ENCODE assay signal across 8 cellular contexts in the genomic region with DNA sequence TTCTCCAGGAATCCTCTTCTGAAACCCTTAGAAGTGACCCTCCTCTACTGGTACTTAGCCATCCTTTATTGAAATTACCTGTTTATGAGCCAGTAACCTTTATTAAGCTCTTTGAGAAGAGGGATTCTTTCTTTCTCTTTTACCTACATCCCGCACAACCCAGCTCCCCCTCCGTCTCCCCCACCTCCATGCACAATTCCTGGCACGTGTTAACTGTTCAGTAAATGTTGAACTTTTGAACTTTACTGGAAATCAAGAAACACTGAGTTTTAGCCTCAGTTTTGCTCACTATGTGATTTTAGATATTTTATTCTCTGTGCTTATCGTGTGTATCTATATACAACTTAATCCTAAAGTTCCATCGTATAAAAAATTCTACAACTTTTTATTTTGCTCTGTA. TPM values are rescaled to one million over a fixed set of nuclear protein-coding genes. Genes with fewer than 3 reads are reported as not detected.
DNase-seq lines count a peak whose midpoint lies in the region; ATAC-seq, FAIRE-seq and TF ChIP-seq lines count a peak whose summit lies in the region.

No MANE protein-coding gene starts in this region.

- H3K27ac Mint-ChIP-seq in activated naive CD8-positive, alpha-beta T cell treated with anti-CD3 and anti-CD28 coated beads, Interleukin-2, amount 50 U/mL, for 24 hours, result peak overlapping the region; percentile 93

- H3K36me3 ChIP-seq in cardiac muscle cell (no peaks in the 10 kb centered on the region), HepG2 (replicated peaks in 1 of 2; ENCODE audit: control insufficient read depth in 1 of 2, insufficient read depth in 2 of 2, low read length in 2 of 2) (peaks cover 4 to 9% of the 10 kb centered on the region in 2 experiments; a peak in 3 of 5 replicates)

- CTCF ChIA-PET in HepG2 (lab: Yijun Ruan, JAX; ENCODE audit: low intra/inter-chr PET ratio, low total read pairs), result no interaction called here

- peaks cover 4% of the 10 kb centered on the region for H3K9me3 Mint-ChIP-seq in activated naive CD8-positive, alpha-beta T cell treated with anti-CD3 and anti-CD28 coated beads, Interleukin-2, amount 50 U/mL, for 24 hours

- H2AFZ ChIP-seq in HepG2 (ENCODE audit: low read length), result no peak overlapping the region

- H3K4me3 Mint-ChIP-seq in activated naive CD8-positive, alpha-beta T cell treated with anti-CD3 and anti-CD28 coated beads, Interleukin-2, amount 50 U/mL, for 24 hours, result peak overlapping the region; percentile 86

- ATAC-seq in left cardiac atrium (no peak), HepG2 (no peak)
- ATAC-seq in activated naive CD8-positive, alpha-beta T cell treated with anti-CD3 and anti-CD28 coated beads, Interleukin-2, amount 50 U/mL, for 24 hours, result no peak

- H3K27me3 Mint-ChIP-seq in activated naive CD8-positive, alpha-beta T cell treated with anti-CD3 and anti-CD28 coated beads, Interleukin-2, amount 50 U/mL, for 24 hours, result no peaks in the 10 kb centered on the region

- WGBS in HepG2 (ENCODE audit: low lambda C conversion rate), result under 1% methylated on average over 5 of the region's 5 CpGs

- no peaks in the 10 kb centered on the region; the same call in 1 of the 2 replicates for H4K20me1 ChIP-seq in HepG2 (ENCODE audit: insufficient read depth, low read length)

- peak in 1 of 2 donors; percentile 64 for DNase-seq in cardiac muscle cell (ENCODE audit: low read depth in 1 of 2, low spot score in 1 of 2)
- no peak for DNase-seq in left cardiac atrium
- no peak for DNase-seq in activated naive CD8-positive, alpha-beta T cell treated with anti-CD3 and anti-CD28 coated beads, Interleukin-2, amount 50 U/mL, for 24 hours
- peak; percentile 43 for DNase-seq in HepG2 (ENCODE audit: low spot score)
- DNase-seq in urothelium cell line (ENCODE audit: low spot score), result peak; percentile 6
- no peak for DNase-seq in activated effector memory CD4-positive, alpha-beta T cell treated with anti-CD3 and anti-CD28 coated beads, Interleukin-2, amount 50 U/mL, for 16 hours
- no peak for DNase-seq in 8988T
- no peak for DNase-seq in kidney glomerular epithelial cell (lab: John Stamatoyannopoulos, UW)

- peaks cover 81% of the 10 kb centered on the region for H3K79me2 ChIP-seq in HepG2 (ENCODE audit: insufficient read depth, low read length)

- H3K27ac ChIP-seq in cardiac muscle cell, result no peak overlapping the region
- H3K27ac ChIP-seq in HepG2 (ENCODE audit: extremely low read length, insufficient read depth, low read length), result peak overlapping the region; percentile 95

- peaks cover 44% of the 10 kb centered on the region for H3K36me3 Mint-ChIP-seq in activated naive CD8-positive, alpha-beta T cell treated with anti-CD3 and anti-CD28 coated beads, Interleukin-2, amount 50 U/mL, for 24 hours (ENCODE audit: low read depth)

- TF ChIP-seq RAD21 in HepG2 (CRISPR knock-in tag; IDR thresholded peaks at IDR 0.05), result no peak

- TF ChIP-seq EP300 in HepG2 (IDR thresholded peaks at IDR 0.05; ENCODE audit: low read depth in 2 of 2, low read length in 2 of 2), result no peak
- TF ChIP-seq EP300 in HepG2 (CRISPR knock-in tag; IDR thresholded peaks at IDR 0.05; ENCODE audit: borderline replicate concordance), result no peak

- H3K4me1 ChIP-seq in cardiac muscle cell (ENCODE audit: low read depth) (peaks cover 14% of the 10 kb centered on the region), HepG2 (ENCODE audit: insufficient read depth, low read length) (peaks cover 57% of the 10 kb centered on the region)

- peak overlapping the region; percentile 50 for H3K4me3 ChIP-seq in cardiac muscle cell
- H3K4me3 ChIP-seq in HepG2 (replicated peaks in 1 of 3; ENCODE audit: insufficient read depth in 1 of 3, low read depth in 2 of 3, low read length in 3 of 3), result peak overlapping the region; percentile 71 to 100 (median 97)

- no peaks in the 10 kb centered on the region for H3K9me3 ChIP-seq in cardiac muscle cell (ENCODE audit: low read depth)
- H3K9me3 ChIP-seq in HepG2 (ENCODE audit: low read length), result no peaks in the 10 kb centered on the region

- no TSS peak for BruUV-seq in HepG2 (replicated peaks; lab: Mats Ljungman, UMichigan)

- in situ Hi-C loops in HepG2 (cut with HindIII; ENCODE audit: extremely low pct_ligation_motif_present, low pct_unique_long_range_greater_than_20kb), result no loop called here

- peak; percentile 21 for FAIRE-seq in HepG2 (lab: Jason Lieb, UNC)
- FAIRE-seq in urothelium cell line (lab: Jason Lieb, UNC), result no peak

- TF ChIP-seq CTCF in cardiac muscle cell (IDR thresholded peaks at IDR 0.05; ENCODE audit: low read depth, low read length) (no peak), HepG2 (CRISPR knock-in tag; IDR thresholded peaks at IDR 0.05) (no peak)

- H3K27me3 ChIP-seq in cardiac muscle cell, result no peaks in the 10 kb centered on the region
- no peaks in the 10 kb centered on the region; a peak in 1 of 5 replicates for H3K27me3 ChIP-seq in HepG2 (ENCODE audit: control insufficient read depth in 1 of 2, insufficient read depth in 2 of 2, low read length in 2 of 2)

- intact Hi-C loops in left cardiac atrium (cut with DNase I), result loop anchor here in 1 of 2 donors (10.0 kb wide), 1 partner anchor 94 kb away; no protein-coding TSS in a partner anchor
- intact Hi-C loops in HepG2 (cut with micrococcal nuclease; ENCODE audit: unreplicated experiment), result no loop called here

- H3K4me2 ChIP-seq in HepG2 (ENCODE audit: low read depth, low read length), result peak overlapping the region; percentile 76

- TF ChIP-seq POLR2A in HepG2 (IDR thresholded peaks at IDR 0.05; ENCODE audit: insufficient read depth in 1 of 2, low read depth in 2 of 2, low read length in 2 of 2), result no peak

- POLR2A ChIA-PET in HepG2 (lab: Yijun Ruan, JAX), result interaction anchor here (0.7 to 1.6 kb wide), 2 partner anchors 99 to 437 kb away, joined by 3 to 8 read pairs; a partner anchor contains a TSS

- H3K9ac ChIP-seq in HepG2 (ENCODE audit: insufficient read depth, low read depth, low read length), result peak overlapping the region; percentile 90

- H3K4me1 Mint-ChIP-seq in activated naive CD8-positive, alpha-beta T cell treated with anti-CD3 and anti-CD28 coated beads, Interleukin-2, amount 50 U/mL, for 24 hours, result peaks cover 65% of the 10 kb centered on the region

TF ChIP-seq in HepG2, 621 proteins besides CTCF, POLR2A, EP300 and RAD21 (continues in another document):
- TF ChIP-seq DR1 (CRISPR knock-in tag; IDR thresholded peaks at IDR 0.05) (no peak), ZNF343 (CRISPR knock-in tag; IDR thresholded peaks at IDR 0.05) (no peak), SNAPC2 (CRISPR knock-in tag; IDR thresholded peaks at IDR 0.05) (no peak)

RNA-seq across cellular contexts. Expression of a gene that starts 1.8 kb away (rescaled TPM):
- total RNA-seq in cardiac muscle cell (15.5 and 20.8 TPM in 2 replicates), left cardiac atrium (10 to 100 TPM; 54.5 to 81.9 TPM), HepG2 (2016; rRNA removed; fragmentation: Illumina TruSeq; extraction: Trizol) (69.5 and 99.0 TPM in 2 replicates)
- polyA plus RNA-seq in cardiac muscle cell (26.5 and 27.9 TPM in 2 replicates), HepG2 (2011; rRNA removed) (53.5 and 58.1 TPM in 2 replicates)
- total RNA-seq in HepG2 (2016; cell fraction: cytosol; rRNA removed; fragmentation: Illumina TruSeq; extraction: Trizol; ENCODE audit: low read depth), result 5.6 and 6.1 TPM in 2 replicates
- 72.8 and 96.2 TPM in 2 replicates for total RNA-seq in HepG2 (2016; cell fraction: insoluble cytoplasmic fraction; rRNA removed; fragmentation: Illumina TruSeq; extraction: Trizol)
- total RNA-seq in HepG2 (2016; cell fraction: membrane; rRNA removed; fragmentation: Illumina TruSeq; extraction: Trizol), result 22.7 and 24.4 TPM in 2 replicates
- 94.1 and 117 TPM in 2 replicates for total RNA-seq in HepG2 (2016; cell fraction: nucleus; rRNA removed; fragmentation: Illumina TruSeq; extraction: Trizol)
- polyA plus RNA-seq in HepG2 (2011; cell fraction: cytosol; rRNA removed), result 37.5 and 40.2 TPM in 2 replicates
- polyA plus RNA-seq in HepG2 (2011; cell fraction: nucleus; rRNA removed), result 19.9 and 28.3 TPM in 2 replicates
- polyA plus RNA-seq in HepG2 (2012), result 72.6 and 86.3 TPM in 2 replicates
- 5.7 and 6.0 TPM in 2 replicates for polyA plus RNA-seq in HepG2 (2016; cell fraction: cytosol; fragmentation: Illumina TruSeq; extraction: Trizol; ENCODE audit: low read depth)
- 72.8 and 74.1 TPM in 2 replicates for polyA plus RNA-seq in HepG2 (2016; cell fraction: insoluble cytoplasmic fraction; fragmentation: Illumina TruSeq; extraction: Trizol; ENCODE audit: low read depth)
- 15.5 and 17.7 TPM in 2 replicates for polyA plus RNA-seq in HepG2 (2016; cell fraction: membrane; fragmentation: Illumina TruSeq; extraction: Trizol; ENCODE audit: low read depth)
- polyA plus RNA-seq in HepG2 (2016; cell fraction: nucleus; fragmentation: Illumina TruSeq; extraction: Trizol; ENCODE audit: insufficient read depth, low read depth), result 124 and 128 TPM in 2 replicates
- polyA minus RNA-seq in HepG2 (2011; rRNA and poly(A)+ RNA removed; ENCODE audit: low replicate concordance), result 28.2 and 108 TPM in 2 replicates
- 106 and 113 TPM in 2 replicates for polyA minus RNA-seq in HepG2 (2011; cell fraction: cytosol; rRNA and poly(A)+ RNA removed)
- 54.2 and 66.6 TPM in 2 replicates for polyA minus RNA-seq in HepG2 (2011; cell fraction: nucleus; rRNA and poly(A)+ RNA removed)

RNA-seq across cellular contexts. Expression of a gene that starts 2.1 kb away (rescaled TPM):
- total RNA-seq in cardiac muscle cell, result 5.2 and 11.6 TPM in 2 replicates
- polyA plus RNA-seq in cardiac muscle cell, result 10.2 and 10.9 TPM in 2 replicates
- total RNA-seq in left cardiac atrium, result 1 to 10 TPM; 3.1 to 3.7 TPM
- total RNA-seq in HepG2 (2016; rRNA removed; fragmentation: Illumina TruSeq; extraction: Trizol), result 16.3 and 18.4 TPM in 2 replicates
- 17.3 and 18.2 TPM in 2 replicates for total RNA-seq in HepG2 (2016; cell fraction: cytosol; rRNA removed; fragmentation: Illumina TruSeq; extraction: Trizol; ENCODE audit: low read depth)
- 17.8 and 21.9 TPM in 2 replicates for total RNA-seq in HepG2 (2016; cell fraction: insoluble cytoplasmic fraction; rRNA removed; fragmentation: Illumina TruSeq; extraction: Trizol)
- total RNA-seq in HepG2 (2016; cell fraction: membrane; rRNA removed; fragmentation: Illumina TruSeq; extraction: Trizol), result 11.6 and 12.8 TPM in 2 replicates
- 29.6 and 32.6 TPM in 2 replicates for total RNA-seq in HepG2 (2016; cell fraction: nucleus; rRNA removed; fragmentation: Illumina TruSeq; extraction: Trizol)
- 1.4 and 1.9 TPM in 2 replicates for polyA plus RNA-seq in HepG2 (2011; rRNA removed)
- polyA plus RNA-seq in HepG2 (2011; cell fraction: cytosol; rRNA removed), result 0.35 and 1.1 TPM in 2 replicates
- 3.0 and 3.7 TPM in 2 replicates for polyA plus RNA-seq in HepG2 (2011; cell fraction: nucleus; rRNA removed)
- polyA plus RNA-seq in HepG2 (2012), result 3.6 and 4.3 TPM in 2 replicates
- polyA plus RNA-seq in HepG2 (2016; cell fraction: cytosol; fragmentation: Illumina TruSeq; extraction: Trizol; ENCODE audit: low read depth), result 0.44 and 1.0 TPM in 2 replicates
- 13.0 and 14.4 TPM in 2 replicates for polyA plus RNA-seq in HepG2 (2016; cell fraction: insoluble cytoplasmic fraction; fragmentation: Illumina TruSeq; extraction: Trizol; ENCODE audit: low read depth)
- 1.4 and 1.9 TPM in 2 replicates for polyA plus RNA-seq in HepG2 (2016; cell fraction: membrane; fragmentation: Illumina TruSeq; extraction: Trizol; ENCODE audit: low read depth)
- 19.8 and 21.6 TPM in 2 replicates for polyA plus RNA-seq in HepG2 (2016; cell fraction: nucleus; fragmentation: Illumina TruSeq; extraction: Trizol; ENCODE audit: insufficient read depth, low read depth)
- 2.7 and 3.0 TPM in 2 replicates for polyA minus RNA-seq in HepG2 (2011; rRNA and poly(A)+ RNA removed; ENCODE audit: low replicate concordance)
- 1.8 and 2.7 TPM in 2 replicates for polyA minus RNA-seq in HepG2 (2011; cell fraction: cytosol; rRNA and poly(A)+ RNA removed)
- 15.3 and 18.8 TPM in 2 replicates for polyA minus RNA-seq in HepG2 (2011; cell fraction: nucleus; rRNA and poly(A)+ RNA removed)

Comparison
In these comparisons a context has a peak if more than half of its experiments do, and no peak if none do; other contexts are left out.
1. DNase-seq: peak in HepG2 (single experiment) and urothelium cell line (single experiment); none in left cardiac atrium (single experiment), activated naive CD8-positive, alpha-beta T cell treated with anti-CD3 and anti-CD28 coated beads, Interleukin-2, amount 50 U/mL, for 24 hours (single experiment), activated effector memory CD4-positive, alpha-beta T cell treated with anti-CD3 and anti-CD28 coated beads, Interleukin-2, amount 50 U/mL, for 16 hours (single experiment), 8988T (single experiment) and kidney glomerular epithelial cell (single experiment).